8 cellular contexts compared by ENCODE assay signal in the genomic region with DNA sequence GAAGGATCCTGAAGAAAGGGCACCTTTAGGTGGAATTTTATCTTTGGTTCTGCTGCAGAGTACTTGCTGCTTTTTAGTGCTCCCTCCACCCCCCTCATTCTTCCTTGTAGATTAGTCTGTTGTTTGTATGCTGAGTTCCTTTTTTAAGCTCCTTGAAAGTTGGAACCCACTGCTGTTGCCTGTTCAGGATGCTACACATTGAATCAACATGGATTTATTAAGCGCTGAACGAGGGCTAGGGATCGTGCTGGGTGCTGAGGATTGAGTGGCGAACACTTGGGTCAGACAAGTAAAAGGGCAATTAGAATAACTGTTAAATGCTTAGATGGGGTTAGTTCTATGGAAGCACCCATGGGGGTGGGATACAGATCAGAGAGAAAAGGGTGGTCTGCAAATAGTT. TPM values are rescaled to one million over a fixed set of nuclear protein-coding genes. Genes with fewer than 3 reads are reported as not detected.
DNase-seq lines count a peak whose midpoint lies in the region; ATAC-seq lines count a peak whose summit lies in the region.

No MANE protein-coding gene starts in this region.

- peaks cover 51% of the 10 kb centered on the region for H3K4me1 Mint-ChIP-seq in activated CD8-positive, alpha-beta T cell treated with anti-CD3 and anti-CD28 coated beads, Interleukin-2, amount 10 ng/mL, durations not matched to agents 7 days and 5 days (ENCODE audit: low read depth)

- H3K4me1 ChIP-seq in iPS-18a (ENCODE audit: control insufficient read depth, low read depth, low read length) = peaks cover 29% of the 10 kb centered on the region
- H3K4me1 ChIP-seq in subcutaneous abdominal adipose tissue (ENCODE audit: control insufficient read depth in 5 of 5, insufficient read depth in 5 of 5, low read length in 5 of 5) = peaks cover 6 to 41% (median 19%) of the 10 kb centered on the region in 5 donors

- H3K36me3 ChIP-seq in iPS-18a (ENCODE audit: control insufficient read depth, low read depth, low read length) = no peaks in the 10 kb centered on the region
- no peaks in the 10 kb centered on the region for H3K36me3 ChIP-seq in subcutaneous abdominal adipose tissue (ENCODE audit: control insufficient read depth in 5 of 5, insufficient read depth in 5 of 5, low read length in 5 of 5)

- H3K4me3 Mint-ChIP-seq in activated CD8-positive, alpha-beta T cell treated with anti-CD3 and anti-CD28 coated beads, Interleukin-2, amount 10 ng/mL, durations not matched to agents 7 days and 5 days = peak overlapping the region; percentile 96

- H3K27me3 Mint-ChIP-seq in activated CD8-positive, alpha-beta T cell treated with anti-CD3 and anti-CD28 coated beads, Interleukin-2, amount 10 ng/mL, durations not matched to agents 7 days and 5 days (ENCODE audit: low read depth) = no peaks in the 10 kb centered on the region

- POLR2A ChIA-PET in activated CD8-positive, alpha-beta T cell treated with anti-CD3 and anti-CD28 coated beads, Interleukin-2, amount 10 ng/mL, durations not matched to agents 7 days and 5 days (lab: Charles Lee) = interaction anchor here (0.5 to 3.0 kb wide), 13 partner anchors 7 to 231 kb away, joined by 3 to 25 read pairs (median 6); a partner anchor contains a TSS

- peak overlapping the region; percentile 99 for H3K27ac Mint-ChIP-seq in activated CD8-positive, alpha-beta T cell treated with anti-CD3 and anti-CD28 coated beads, Interleukin-2, amount 10 ng/mL, durations not matched to agents 7 days and 5 days

- H3K9me3 ChIP-seq in iPS-18a (ENCODE audit: control insufficient read depth, low read depth, low read length) (no peaks in the 10 kb centered on the region), subcutaneous abdominal adipose tissue (ENCODE audit: control insufficient read depth in 5 of 5, low read length in 5 of 5) (peaks cover 0 to 11% (median 0%) of the 10 kb centered on the region in 5 donors)

- H3K9ac ChIP-seq in iPS-18a (ENCODE audit: low read length) (peak overlapping the region; percentile 77), subcutaneous abdominal adipose tissue (ENCODE audit: low read length in 5 of 5) (peak overlapping the region; percentile 65 to 79 (median 73))

- no peak for ATAC-seq in activated CD8-positive, alpha-beta T cell treated with anti-CD3 and anti-CD28 coated beads, Interleukin-2, amount 10 ng/mL, durations not matched to agents 7 days and 5 days
- ATAC-seq in HG02938 (IDR thresholded peaks at IDR 0.05; ENCODE audit: unreplicated experiment) (no peak), HG03025 (IDR thresholded peaks at IDR 0.05; ENCODE audit: low FRiP score, unreplicated experiment) (no peak)

- peaks cover 43% of the 10 kb centered on the region for H3K36me3 Mint-ChIP-seq in activated CD8-positive, alpha-beta T cell treated with anti-CD3 and anti-CD28 coated beads, Interleukin-2, amount 10 ng/mL, durations not matched to agents 7 days and 5 days (ENCODE audit: low read depth)

- DNase-seq in NCI-H82 (lab: John Stamatoyannopoulos, UW) (peak; percentile 50), NCI-H82 treated with DMSO at 0.1 percent for 48 hours (lab: John Stamatoyannopoulos, UW; ENCODE audit: unreplicated experiment) (no peak)
- no peak for DNase-seq in activated CD8-positive, alpha-beta T cell treated with anti-CD3 and anti-CD28 coated beads, Interleukin-2, amount 10 ng/mL, durations not matched to agents 7 days and 5 days
- no peak for DNase-seq in stimulated activated CD4-positive, alpha-beta T cell treated with anti-CD3 and anti-CD28 coated beads, Interleukin-15, amount 100 ng/mL, for 24 hours

- H3K4me3 ChIP-seq in iPS-18a (ENCODE audit: low read length) (peak overlapping the region; percentile 93), subcutaneous abdominal adipose tissue (ENCODE audit: low read depth in 1 of 5, low read length in 5 of 5) (peak overlapping the region; percentile 85 to 96 (median 91))

- H3K27me3 ChIP-seq in iPS-18a (ENCODE audit: control insufficient read depth, insufficient read depth, low read length) = peaks cover 10% of the 10 kb centered on the region
- H3K27me3 ChIP-seq in subcutaneous abdominal adipose tissue (ENCODE audit: control insufficient read depth in 5 of 5, insufficient read depth in 4 of 5, low read length in 5 of 5) = no peaks in the 10 kb centered on the region

- H3K9me3 Mint-ChIP-seq in activated CD8-positive, alpha-beta T cell treated with anti-CD3 and anti-CD28 coated beads, Interleukin-2, amount 10 ng/mL, durations not matched to agents 7 days and 5 days (ENCODE audit: insufficient read depth) = peaks cover 23% of the 10 kb centered on the region

- H3K27ac ChIP-seq in iPS-18a (ENCODE audit: low read length) = peak overlapping the region; percentile 75
- peak overlapping the region; percentile 97 for H3K27ac ChIP-seq in subcutaneous abdominal adipose tissue (ENCODE audit: low read depth, low read length)

- CTCF ChIA-PET in activated CD8-positive, alpha-beta T cell treated with anti-CD3 and anti-CD28 coated beads, Interleukin-2, amount 10 ng/mL, durations not matched to agents 7 days and 5 days (lab: Charles Lee) = interaction anchor here (0.9 to 1.4 kb wide), 6 partner anchors 17 to 230 kb away, joined by 3 to 6 read pairs (median 4); no protein-coding TSS in a partner anchor

RNA-seq across cellular contexts. Expression of a gene that starts 0.9 kb away (rescaled TPM):
- total RNA-seq in activated CD8-positive, alpha-beta T cell treated with anti-CD3 and anti-CD28 coated beads, Interleukin-2, amount 10 ng/mL, durations not matched to agents 7 days and 5 days = 1 to 10 TPM; 3.4 to 3.5 TPM
